ENCODE assay signal across 34 cellular contexts in genomic region chr16:7103056-7103455, GRCh38.
"Had no signal": no experiment of that assay in that cellular context is flagged by ENCODE, and none has a peak within 500 bp of the region (broad histone marks: within the 10 kb centered on the region; RNA-seq: fewer than 3 reads in every experiment).

No MANE protein-coding gene starts in this region.

- H3K4me1 ChIP-seq: adrenal gland, ascending aorta, body of pancreas, breast epithelium had no signal

- H3K36me3 ChIP-seq: adrenal gland, ascending aorta, brain microvascular endothelial cell, breast epithelium, cardiac muscle cell had no signal

- FAIRE-seq: astrocyte, bronchial epithelial cell had no signal

- DNase-seq: activated effector memory CD4-positive, alpha-beta T cell treated with anti-CD3 and anti-CD28 coated beads, Interleukin-2, amount 50 U/mL, for 16 hours; activated effector memory CD4-positive, alpha-beta T cell treated with Interleukin-2 at 50 U/mL for 16 hours; activated gamma-delta T cell; activated gamma-delta T cell treated with Interleukin-2 at 50 U/mL for 16 hours; activated naive CD4-positive, alpha-beta T cell; activated naive CD4-positive, alpha-beta T cell treated with anti-CD3 and anti-CD28 coated beads for 36 hours; activated naive CD4-positive, alpha-beta T cell treated with anti-CD3 and anti-CD28 coated beads, Interleukin-2, amount 10 ng/mL, durations not matched to agents 7 days and 5 days; activated naive CD4-positive, alpha-beta T cell treated with anti-CD3 and anti-CD28 coated beads, Interleukin-2, amount 50 U/mL, for 16 hours; activated naive CD4-positive, alpha-beta T cell treated with Interleukin-2 at 50 U/mL for 16 hours; activated naive CD8-positive, alpha-beta T cell treated with anti-CD3 and anti-CD28 coated beads for 36 hours; activated naive CD8-positive, alpha-beta T cell treated with anti-CD3 and anti-CD28 coated beads, Interleukin-2, amount 10 ng/mL, durations not matched to agents 7 days and 5 days; activated naive CD8-positive, alpha-beta T cell treated with anti-CD3 and anti-CD28 coated beads, Interleukin-2, amount 50 U/mL, for 24 hours; activated T-cell treated with anti-CD3 and anti-CD28 coated beads, Interleukin-2, amount 50 U/mL, for 1 hour; activated T-cell treated with anti-CD3 and anti-CD28 coated beads, Interleukin-2, amount 50 U/mL, for 24 hours; activated T-cell treated with anti-CD3 and anti-CD28 coated beads, Interleukin-2, amount 50 U/mL, for 4 hours; activated T-cell treated with anti-CD3 and anti-CD28 coated beads, Interleukin-2, amount 50 U/mL, for 48 hours; activated T-cell treated with anti-CD3 and anti-CD28 coated beads, Interleukin-2, amount 50 U/mL, for 72 hours; adrenal gland; amniotic stem cell; amygdala; anterior cingulate cortex; aorta; body of pancreas; brain microvascular endothelial cell; caudate nucleus; central memory CD4-positive, alpha-beta T cell; cerebellar nuclear complex had no signal

- H3K27ac ChIP-seq: adrenal gland, ascending aorta, body of pancreas, brain microvascular endothelial cell, breast epithelium, cardiac muscle cell had no signal

- H3K27me3 ChIP-seq: adrenal gland, ascending aorta, body of pancreas, brain microvascular endothelial cell, breast epithelium had no signal

- ATAC-seq: activated naive CD4-positive, alpha-beta T cell treated with anti-CD3 and anti-CD28 coated beads, Interleukin-2, amount 50 U/mL, for 72 hours; activated naive CD8-positive, alpha-beta T cell treated with anti-CD3 and anti-CD28 coated beads, Interleukin-2, amount 50 U/mL, for 24 hours; activated T-cell treated with anti-CD3 and anti-CD28 coated beads, Interleukin-2, amount 50 U/mL, for 4 hours; activated T-cell treated with anti-CD3 and anti-CD28 coated beads, Interleukin-2, amount 50 U/mL, for 72 hours; activated T-helper 17 cell treated with anti-CD3 and anti-CD28 coated beads, Interleukin-2, amount 50 U/mL, for 72 hours; body of pancreas had no signal

- H3K4me3 ChIP-seq: adrenal gland, ascending aorta, body of pancreas, breast epithelium, cardiac muscle cell had no signal

- H3K9me3 ChIP-seq: adrenal gland, ascending aorta, body of pancreas, breast epithelium had no signal
